23 cellular contexts compared by ENCODE assay signal in the genomic region with DNA sequence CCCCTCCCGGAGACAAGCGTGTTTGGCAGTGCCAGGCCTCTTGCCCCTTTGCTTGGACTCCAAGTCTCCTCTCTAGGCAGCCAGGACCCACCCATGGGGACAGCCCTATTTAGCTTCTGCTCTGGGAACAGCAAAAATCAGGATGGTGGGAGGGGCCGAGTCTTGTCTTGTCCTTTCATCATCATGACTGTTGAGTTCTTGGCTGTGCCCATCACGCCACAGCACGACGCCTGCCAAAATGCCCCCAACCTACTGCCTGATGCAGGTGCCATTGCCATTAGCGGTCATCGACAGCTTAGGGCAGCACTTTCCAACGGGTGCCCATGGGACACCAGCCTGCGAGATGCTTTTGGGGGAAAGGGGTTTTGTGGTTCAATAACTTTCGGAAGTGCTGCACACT. TPM values are rescaled to one million over a fixed set of nuclear protein-coding genes. Genes with fewer than 3 reads are reported as not detected.
"Had no signal": no experiment of that assay in that cellular context is flagged by ENCODE, and none has a peak within 500 bp of the region (broad histone marks: within the 10 kb centered on the region; RNA-seq: fewer than 3 reads in every experiment).

No MANE protein-coding gene starts in this region.

- H3K4me2 ChIP-seq: smooth muscle cell had no signal

- H3K36me3 ChIP-seq: colonic mucosa, lower lobe of right lung, prostate gland, suprapubic skin, upper lobe of left lung, vagina had no signal

- H3K27me3 ChIP-seq: colonic mucosa, tibial artery, upper lobe of left lung, vagina had no signal

- H3K9me3 ChIP-seq: colonic mucosa, lower lobe of right lung, prostate gland, suprapubic skin, tibial artery, upper lobe of left lung, vagina had no signal

- DNase-seq: cerebellar nuclear complex; colonic mucosa; dermis blood vessel endothelial cell; foreskin keratinocyte; head of caudate nucleus; hippocampal formation; kidney glomerular epithelial cell; lower lobe of right lung; mesenchymal stem cell; midbrain; retina; stimulated activated CD4-positive, alpha-beta T cell treated with anti-CD3 and anti-CD28 coated beads, Interleukin-2, amount 100 ng/mL, for 48 hours; stimulated activated naive CD8-positive, alpha-beta T cell treated with anti-CD3 and anti-CD28 coated beads, Interleukin-15, Interleukin-2, amounts not matched to agents 100 U/mL and 50 U/mL, for 24 hours; tibial artery; upper lobe of left lung had no signal

- H3K27ac ChIP-seq: colonic mucosa, foreskin keratinocyte, lower lobe of right lung, parathyroid adenoma, prostate gland, suprapubic skin, tibial artery, upper lobe of left lung, vagina had no signal

- H3K4me3 Mint-ChIP-seq: natural killer cell treated with Interleukin-12 subunit alpha and Interleukin-12 subunit beta and Interleukin-15 and Interleukin-18, amount 100 ng/mL, for 72 hours; stimulated activated effector memory CD8-positive, alpha-beta T cell treated with anti-CD3 and anti-CD28 coated beads, Interleukin-12 subunit alpha, Interleukin-12 subunit beta, amount 100 ng/mL, for 72 hours had no signal

- H3K4me1 ChIP-seq: colonic mucosa, foreskin keratinocyte, parathyroid adenoma, prostate gland, suprapubic skin, vagina had no signal

- H3K27ac Mint-ChIP-seq: natural killer cell treated with Interleukin-12 subunit alpha and Interleukin-12 subunit beta and Interleukin-15 and Interleukin-18, amount 100 ng/mL, for 72 hours; stimulated activated effector memory CD8-positive, alpha-beta T cell treated with anti-CD3 and anti-CD28 coated beads, Interleukin-12 subunit alpha, Interleukin-12 subunit beta, amount 100 ng/mL, for 72 hours had no signal

- H2AFZ ChIP-seq: parathyroid adenoma had no signal

- H3K9me3 Mint-ChIP-seq: natural killer cell treated with Interleukin-12 subunit alpha and Interleukin-12 subunit beta and Interleukin-15 and Interleukin-18, amount 100 ng/mL, for 72 hours; stimulated activated effector memory CD8-positive, alpha-beta T cell treated with anti-CD3 and anti-CD28 coated beads, Interleukin-12 subunit alpha, Interleukin-12 subunit beta, amount 100 ng/mL, for 72 hours had no signal

- H3K36me3 Mint-ChIP-seq: natural killer cell treated with Interleukin-12 subunit alpha and Interleukin-12 subunit beta and Interleukin-15 and Interleukin-18, amount 100 ng/mL, for 72 hours; stimulated activated effector memory CD8-positive, alpha-beta T cell treated with anti-CD3 and anti-CD28 coated beads, Interleukin-12 subunit alpha, Interleukin-12 subunit beta, amount 100 ng/mL, for 72 hours had no signal

- ATAC-seq: foreskin keratinocyte; left lobe of liver; lower lobe of right lung; natural killer cell treated with Interleukin-12 subunit alpha and Interleukin-12 subunit beta and Interleukin-15 and Interleukin-18, amount 100 ng/mL, for 72 hours; stimulated activated effector memory CD8-positive, alpha-beta T cell treated with anti-CD3 and anti-CD28 coated beads, Interleukin-12 subunit alpha, Interleukin-12 subunit beta, amount 100 ng/mL, for 72 hours; stimulated activated naive CD8-positive, alpha-beta T cell treated with anti-CD3 and anti-CD28 coated beads, Interleukin-15, Interleukin-2, amounts not matched to agents 100 U/mL and 50 U/mL, for 24 hours had no signal

- H3K4me3 ChIP-seq: colonic mucosa, lower lobe of right lung, prostate gland, smooth muscle cell, suprapubic skin, tibial artery, upper lobe of left lung, vagina had no signal

- H3K79me2 ChIP-seq: parathyroid adenoma had no signal

- H3K9ac ChIP-seq: parathyroid adenoma had no signal

- H3K27me3 Mint-ChIP-seq: natural killer cell treated with Interleukin-12 subunit alpha and Interleukin-12 subunit beta and Interleukin-15 and Interleukin-18, amount 100 ng/mL, for 72 hours had no signal

RNA-seq across cellular contexts. Expression of a gene that starts 18.9 kb away (rescaled TPM):
- total RNA-seq: foreskin keratinocyte had no signal
- polyA plus RNA-seq: foreskin keratinocyte had no signal
